Comparison of ENCODE assay signal across 6 cellular contexts in the genomic region with DNA sequence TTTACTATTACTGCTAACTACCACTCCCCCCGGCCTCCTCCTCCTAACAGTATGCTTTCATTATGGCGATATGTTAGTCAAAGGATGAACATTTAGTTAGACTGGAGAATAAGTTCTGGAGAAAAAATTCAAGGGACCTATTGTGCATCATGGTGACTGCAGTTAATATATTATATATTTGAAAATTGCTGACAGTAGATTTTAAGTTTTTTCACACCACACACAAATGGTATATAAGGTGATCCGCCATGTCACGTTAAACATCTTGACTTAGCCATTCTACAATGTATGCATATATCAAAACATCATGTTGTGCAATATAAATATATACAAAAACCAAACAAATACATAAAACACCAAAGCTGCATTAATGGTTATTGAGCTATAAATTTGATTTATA.
"Had no signal": no experiment of that assay in that cellular context is flagged by ENCODE, and none has a peak within 500 bp of the region (broad histone marks: within the 10 kb centered on the region; RNA-seq: fewer than 3 reads in every experiment).

No MANE protein-coding gene starts in this region.

- H3K4me3 ChIP-seq: K562 had no signal

- H3K27ac ChIP-seq: HL-60, KMS-11 had no signal

- DNase-seq: KBM-7, KG1 had no signal

- H3K9ac ChIP-seq: KMS-11 had no signal

- H3K4me2 ChIP-seq: KMS-11 had no signal

- ATAC-seq: K562 had no signal

- FAIRE-seq: HTR-8/SVneo, K562 had no signal
